ENCODE assay signal across 1 cellular context in genomic region chr12:1795785-1796514, GRCh38.
A peak's percentile ranks its signal among the peaks of the same experiment; 100 is the strongest.
TF ChIP-seq lines count a peak whose summit lies in the region.

No MANE protein-coding gene starts in this region.

TF ChIP-seq in GM12878, 131 proteins besides CTCF, POLR2A, EP300 and RAD21 (continued from another document):
- TF ChIP-seq ZNF592 (IDR thresholded peaks at IDR 0.05) (peak; percentile 92), MYB (IDR thresholded peaks at IDR 0.05; ENCODE audit: borderline replicate concordance, low read depth, low read length) (peak; percentile 44; the same call in 1 of the 2 replicates), CBX3 (IDR thresholded peaks at IDR 0.05; ENCODE audit: borderline replicate concordance, low read depth) (no peak), KDM1A (IDR thresholded peaks at IDR 0.05; ENCODE audit: borderline replicate concordance) (no peak)
TF ChIP-seq in GM12878: peak in this region for 46.
